In the genomic region with DNA sequence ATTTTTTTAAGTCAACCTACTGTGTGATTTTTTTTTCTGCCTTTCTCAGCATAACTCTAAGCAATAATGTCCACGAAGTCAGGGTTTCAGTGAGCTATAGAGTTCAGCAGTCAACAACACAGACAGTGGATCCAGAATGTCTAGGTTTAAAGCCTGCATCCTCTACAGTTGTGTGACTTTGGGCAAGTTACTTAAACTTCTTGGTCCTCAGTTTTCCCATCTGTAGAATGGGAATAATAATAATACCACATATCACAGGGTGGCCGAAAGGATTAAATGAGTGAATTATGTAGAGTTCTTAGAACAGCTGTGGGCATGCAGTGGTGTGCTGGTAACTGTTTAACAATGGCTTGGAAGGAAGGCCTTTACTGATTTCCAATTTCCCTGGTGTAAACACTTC, we compare ENCODE assay signal across 22 cellular contexts.
"Had no signal": no experiment of that assay in that cellular context is flagged by ENCODE, and none has a peak within 500 bp of the region (broad histone marks: within the 10 kb centered on the region; RNA-seq: fewer than 3 reads in every experiment).

No MANE protein-coding gene starts in this region.

- H3K9me3 ChIP-seq: prostate gland, spleen, tibial artery, upper lobe of left lung, vagina had no signal

- DNase-seq: effector CD4-positive, alpha-beta T cell; endodermal cell; foreskin melanocyte; head of caudate nucleus; hippocampal formation; left colon; left ventricle myocardium superior; naive thymus-derived CD8-positive, alpha-beta T cell; occipital lobe; stimulated activated CD4-positive, alpha-beta T cell treated with anti-CD3 and anti-CD28 coated beads, Interleukin-15, amount 100 ng/mL, for 24 hours; stimulated activated CD4-positive, alpha-beta T cell treated with anti-CD3 and anti-CD28 coated beads, Interleukin-1b, Interleukin-23, amount 100 ng/mL, for 48 hours; stimulated activated CD4-positive, alpha-beta T cell treated with anti-CD3 and anti-CD28 coated beads, Interleukin-4, amount 100 ng/mL, for 24 hours; tibial artery; upper lobe of left lung had no signal

- H3K27me3 Mint-ChIP-seq: stimulated activated naive CD8-positive, alpha-beta T cell treated with anti-CD3 and anti-CD28 coated beads, Interleukin-15, Interleukin-2, amounts not matched to agents 100 ng/mL and 50 ng/mL, for 24 hours had no signal

- H3K27ac ChIP-seq: coronary artery, parathyroid adenoma, prostate gland, spleen, tibial artery, upper lobe of left lung, vagina had no signal

- H3K4me3 ChIP-seq: coronary artery, lung, prostate gland, spleen, tibial artery, upper lobe of left lung, vagina had no signal

- H3K4me1 Mint-ChIP-seq: endodermal cell had no signal

- H3K27me3 ChIP-seq: tibial artery, upper lobe of left lung, vagina had no signal

- ATAC-seq: left ventricle myocardium superior; naive thymus-derived CD8-positive, alpha-beta T cell; stimulated activated memory B cell treated with anti-CD40 and anti-IgM and Interleukin-4, amounts not matched to agents 10 μg/mL and 1 μg/mL and 100 μg/mL, for 72 hours had no signal

- H3K36me3 Mint-ChIP-seq: stimulated activated memory B cell treated with anti-CD40 and anti-IgM and Interleukin-4, amounts not matched to agents 10 μg/mL and 1 μg/mL and 100 μg/mL, for 72 hours had no signal

- H3K9me3 Mint-ChIP-seq: endodermal cell; naive thymus-derived CD8-positive, alpha-beta T cell; stimulated activated naive CD8-positive, alpha-beta T cell treated with anti-CD3 and anti-CD28 coated beads, Interleukin-15, Interleukin-2, amounts not matched to agents 100 ng/mL and 50 ng/mL, for 24 hours had no signal

- H3K27ac Mint-ChIP-seq: endodermal cell; stimulated activated memory B cell treated with anti-CD40 and anti-IgM and Interleukin-4, amounts not matched to agents 10 μg/mL and 1 μg/mL and 100 μg/mL, for 72 hours had no signal

- H2AFZ ChIP-seq: parathyroid adenoma had no signal

- H3K4me1 ChIP-seq: parathyroid adenoma, upper lobe of left lung, vagina had no signal

- H3K9ac ChIP-seq: parathyroid adenoma had no signal

- H3K4me3 Mint-ChIP-seq: endodermal cell; stimulated activated memory B cell treated with anti-CD40 and anti-IgM and Interleukin-4, amounts not matched to agents 10 μg/mL and 1 μg/mL and 100 μg/mL, for 72 hours; stimulated activated naive CD8-positive, alpha-beta T cell treated with anti-CD3 and anti-CD28 coated beads, Interleukin-15, Interleukin-2, amounts not matched to agents 100 ng/mL and 50 ng/mL, for 24 hours had no signal

- H3K36me3 ChIP-seq: prostate gland, spleen, tibial artery, upper lobe of left lung, vagina had no signal
